In the genomic region with DNA sequence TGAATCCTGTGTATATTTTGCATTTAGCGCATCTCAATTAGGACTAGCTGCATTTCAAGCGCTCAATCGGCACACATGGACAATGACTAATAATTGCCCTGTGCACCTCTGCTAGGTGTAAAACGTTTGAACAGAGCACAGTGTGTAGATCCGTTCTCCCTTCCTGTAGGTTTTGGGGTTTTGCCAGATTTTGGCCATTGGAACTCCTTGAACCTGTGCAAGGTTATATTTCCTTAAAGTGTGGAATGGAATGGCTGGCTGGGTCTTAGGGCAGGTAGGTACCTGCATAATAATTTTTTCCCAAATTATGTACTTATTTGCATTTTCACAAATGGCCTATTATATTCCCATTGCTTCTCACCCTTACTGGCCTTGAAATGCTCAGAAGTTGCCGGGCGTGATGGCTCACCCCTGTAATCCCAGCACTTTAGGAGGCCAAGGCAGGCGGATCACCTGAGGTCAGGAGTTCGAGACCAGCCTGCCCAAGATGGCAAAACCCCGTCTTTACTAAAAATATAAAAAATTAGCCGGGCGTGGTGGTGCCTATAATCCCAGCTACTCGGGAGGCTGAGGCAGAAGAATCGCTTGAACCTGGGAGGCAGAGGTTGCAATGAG, we compare ENCODE assay signal across 8 cellular contexts. TPM values are rescaled to one million over a fixed set of nuclear protein-coding genes. Genes with fewer than 3 reads are reported as not detected.
DNase-seq lines count a peak whose midpoint lies in the region; ATAC-seq and TF ChIP-seq lines count a peak whose summit lies in the region.

No MANE protein-coding gene starts in this region.

- peak; percentile 11 for DNase-seq in stimulated activated CD4-positive, alpha-beta T cell treated with anti-CD3 and anti-CD28 coated beads, Interleukin-15, amount 100 ng/mL, for 24 hours
- no peak for DNase-seq in stimulated activated CD4-positive, alpha-beta T cell treated with anti-CD3 and anti-CD28 coated beads, Interleukin-2, amount 100 ng/mL, for 48 hours
- DNase-seq in activated B cell treated with CpG ODN at 0.5 μM for 24 hours (no peak), hepatic stellate cell (ENCODE audit: low spot score) (peak; percentile 55), hippocampal formation (lab: John Stamatoyannopoulos, UW) (no peak), NCI-H226 (no peak), cerebellar nuclear complex (lab: John Stamatoyannopoulos, UW) (no peak)
- DNase-seq in stimulated activated naive CD8-positive, alpha-beta T cell treated with anti-CD3 and anti-CD28 coated beads, Interleukin-15, amount 100 ng/mL, for 72 hours = no peak

- intact Hi-C loops in activated B cell treated with CpG ODN at 0.5 μM for 24 hours (cut with micrococcal nuclease) = loop anchor here (2.0 to 10.0 kb wide), 4 partner anchors 256 to 1200 kb away; a partner anchor contains a TSS

- peaks cover 30% of the 10 kb centered on the region for H3K4me1 Mint-ChIP-seq in activated B cell treated with CpG ODN at 0.5 μM for 24 hours
- peaks cover 33% of the 10 kb centered on the region for H3K4me1 Mint-ChIP-seq in stimulated activated naive CD8-positive, alpha-beta T cell treated with anti-CD3 and anti-CD28 coated beads, Interleukin-15, amount 100 ng/mL, for 72 hours

- CTCF ChIA-PET in activated B cell treated with CpG ODN at 0.5 μM for 24 hours (lab: Charles Lee) = interaction anchor here (0.5 to 1.1 kb wide), 5 partner anchors 10 to 271 kb away, joined by 3 to 5 read pairs (median 3); a partner anchor contains a TSS

- peak overlapping the region; percentile 96 for H3K4me3 Mint-ChIP-seq in activated B cell treated with CpG ODN at 0.5 μM for 24 hours
- H3K4me3 Mint-ChIP-seq in stimulated activated naive CD8-positive, alpha-beta T cell treated with anti-CD3 and anti-CD28 coated beads, Interleukin-15, amount 100 ng/mL, for 72 hours = peak overlapping the region; percentile 95 to 96

- H3K36me3 Mint-ChIP-seq in activated B cell treated with CpG ODN at 0.5 μM for 24 hours (ENCODE audit: low read depth) = peaks cover 6% of the 10 kb centered on the region

- POLR2A ChIA-PET in activated B cell treated with CpG ODN at 0.5 μM for 24 hours (lab: Charles Lee) = interaction anchor here (0.6 to 3.5 kb wide), 47 partner anchors 8 to 1780 kb away, joined by 3 to 186 read pairs (median 4); a partner anchor contains a TSS

- TF ChIP-seq CTCF in activated B cell treated with CpG ODN at 0.5 μM for 24 hours (IDR thresholded peaks at IDR 0.05) = no peak

- H3K9me3 Mint-ChIP-seq in activated B cell treated with CpG ODN at 0.5 μM for 24 hours = no peaks in the 10 kb centered on the region
- no peaks in the 10 kb centered on the region for H3K9me3 Mint-ChIP-seq in stimulated activated naive CD8-positive, alpha-beta T cell treated with anti-CD3 and anti-CD28 coated beads, Interleukin-15, amount 100 ng/mL, for 72 hours

- H3K27me3 Mint-ChIP-seq in activated B cell treated with CpG ODN at 0.5 μM for 24 hours = no peaks in the 10 kb centered on the region
- no peaks in the 10 kb centered on the region for H3K27me3 Mint-ChIP-seq in stimulated activated naive CD8-positive, alpha-beta T cell treated with anti-CD3 and anti-CD28 coated beads, Interleukin-15, amount 100 ng/mL, for 72 hours

- H3K27ac Mint-ChIP-seq in activated B cell treated with CpG ODN at 0.5 μM for 24 hours = peak overlapping the region; percentile 97
- peak overlapping the region; percentile 100 for H3K27ac Mint-ChIP-seq in stimulated activated naive CD8-positive, alpha-beta T cell treated with anti-CD3 and anti-CD28 coated beads, Interleukin-15, amount 100 ng/mL, for 72 hours

- ATAC-seq in activated B cell treated with CpG ODN at 0.5 μM for 24 hours (ENCODE audit: low read depth) = no peak
- ATAC-seq in stimulated activated naive CD8-positive, alpha-beta T cell treated with anti-CD3 and anti-CD28 coated beads, Interleukin-15, amount 100 ng/mL, for 72 hours = peak; percentile 64

RNA-seq across cellular contexts. Expression of a gene that starts 0.8 kb away (rescaled TPM):
- 32.5 TPM in 1 of 2 replicates, not detected in the other for total RNA-seq in activated B cell treated with CpG ODN at 0.5 μM for 24 hours

RNA-seq across cellular contexts. Expression of a gene that starts 9.4 kb away (rescaled TPM):
- total RNA-seq in activated B cell treated with CpG ODN at 0.5 μM for 24 hours = not detected in 2 replicates

RNA-seq across cellular contexts. Expression of a gene that starts 18.6 kb away (rescaled TPM):
- 11.2 and 11.5 TPM in 2 replicates for total RNA-seq in activated B cell treated with CpG ODN at 0.5 μM for 24 hours

Comparison
In these comparisons a context has a peak if more than half of its experiments do, and no peak if none do; other contexts are left out.
1. DNase-seq: peak in stimulated activated CD4-positive, alpha-beta T cell treated with anti-CD3 and anti-CD28 coated beads, Interleukin-15, amount 100 ng/mL, for 24 hours (single experiment) and hepatic stellate cell (single experiment); none in stimulated activated CD4-positive, alpha-beta T cell treated with anti-CD3 and anti-CD28 coated beads, Interleukin-2, amount 100 ng/mL, for 48 hours (0 of 2), activated B cell treated with CpG ODN at 0.5 μM for 24 hours (single experiment), stimulated activated naive CD8-positive, alpha-beta T cell treated with anti-CD3 and anti-CD28 coated beads, Interleukin-15, amount 100 ng/mL, for 72 hours (0 of 2), hippocampal formation (0 of 2), NCI-H226 (single experiment) and cerebellar nuclear complex (0 of 2).